In genomic region chr1:94101613-94101940, GRCh38 we compare ENCODE assay signal across 20 cellular contexts. TPM values are rescaled to one million over a fixed set of nuclear protein-coding genes. Genes with fewer than 3 reads are reported as not detected.
A peak's percentile ranks its signal among the peaks of the same experiment; 100 is the strongest.
DNase-seq lines count a peak whose midpoint lies in the region; ATAC-seq and TF ChIP-seq lines count a peak whose summit lies in the region.
"Had no signal": no experiment of that assay in that cellular context is flagged by ENCODE, and none has a peak within 500 bp of the region (broad histone marks: within the 10 kb centered on the region; RNA-seq: fewer than 3 reads in every experiment).

No MANE protein-coding gene starts in this region.

- H3K9me3 Mint-ChIP-seq in type B pancreatic cell (no peaks in the 10 kb centered on the region), Calu3 (ENCODE audit: low read depth, unreplicated experiment) (no peaks in the 10 kb centered on the region)
- H3K9me3 Mint-ChIP-seq: central memory CD8-positive, alpha-beta T cell; T-helper 1 cell treated with Interleukin-12 subunit alpha and Interleukin-12 subunit beta and Interleukin-4 antibody, amounts not matched to agents 30 μg/mL and 1 μg/mL, for 36 hours had no signal

- no peak for ATAC-seq in GM18867 (IDR thresholded peaks at IDR 0.05; ENCODE audit: unreplicated experiment)
- ATAC-seq: left colon had no signal

- H3K27me3 ChIP-seq in mesendoderm (ENCODE audit: insufficient read depth, low read length, poor library complexity): no peaks in the 10 kb centered on the region
- H3K27me3 ChIP-seq: testis had no signal

- H2AK5ac ChIP-seq in mesendoderm (ENCODE audit: low read length): no peak overlapping the region

- H3K23ac ChIP-seq in mesendoderm (ENCODE audit: low read length): no peak overlapping the region

- H3K27ac Mint-ChIP-seq in type B pancreatic cell (peak overlapping the region; percentile 96), Calu3 (ENCODE audit: unreplicated experiment) (no peak overlapping the region)
- H3K27ac Mint-ChIP-seq: T-helper 1 cell treated with Interleukin-12 subunit alpha and Interleukin-12 subunit beta and Interleukin-4 antibody, amounts not matched to agents 30 μg/mL and 1 μg/mL, for 36 hours had no signal

- H3K4me1 Mint-ChIP-seq in type B pancreatic cell (ENCODE audit: unreplicated experiment): peaks cover 65% of the 10 kb centered on the region
- H3K4me1 Mint-ChIP-seq in Calu3 (ENCODE audit: low read depth, unreplicated experiment): peaks cover 11% of the 10 kb centered on the region
- H3K4me1 Mint-ChIP-seq: central memory CD8-positive, alpha-beta T cell had no signal

- H3K4me2 ChIP-seq in mesendoderm (ENCODE audit: low read length): no peak overlapping the region

- no peaks in the 10 kb centered on the region for H3K79me1 ChIP-seq in mesendoderm (ENCODE audit: low read length)

- CTCF ChIA-PET in Calu3 (lab: Charles Lee): no interaction called here

- TF ChIP-seq CTCF in VCaP (conservative IDR thresholded peaks at IDR 0.05) (no peak), type B pancreatic cell (conservative IDR thresholded peaks at IDR 0.05) (no peak), Calu3 (IDR thresholded peaks at IDR 0.05; ENCODE audit: unreplicated experiment) (no peak)

- H4K8ac ChIP-seq in mesendoderm (ENCODE audit: low read depth, low read length): no peak overlapping the region

- no peaks in the 10 kb centered on the region for H3K36me3 ChIP-seq in mesendoderm (ENCODE audit: control insufficient read depth, insufficient read depth, low read length)

- H3K4me3 ChIP-seq in mesendoderm (ENCODE audit: low read length): no peak overlapping the region
- H3K4me3 ChIP-seq: testis had no signal

- H3K27ac ChIP-seq in VCaP (peak overlapping the region; percentile 79), mesendoderm (ENCODE audit: low read depth, low read length) (no peak overlapping the region)
- H3K27ac ChIP-seq: testis had no signal

- no TSS peak for BruUV-seq in Calu3 (replicated peaks; lab: Mats Ljungman, UMichigan)

- H2BK15ac ChIP-seq in mesendoderm (replicated peaks; ENCODE audit: low read depth): no peak overlapping the region

- no peak overlapping the region for H3K18ac ChIP-seq in mesendoderm (ENCODE audit: low read length)

- peaks cover 18% of the 10 kb centered on the region for H3K4me1 ChIP-seq in mesendoderm (ENCODE audit: control insufficient read depth, low read depth, low read length)

- no peak overlapping the region for H3K4ac ChIP-seq in mesendoderm (ENCODE audit: low read depth, low read length)

- H2BK5ac ChIP-seq in mesendoderm (ENCODE audit: low read length): no peak overlapping the region

- no peak overlapping the region for H4K5ac ChIP-seq in mesendoderm (ENCODE audit: low read length)

- no CpG with 5 or more reads among the region's 5 CpGs for WGBS in mesendoderm (ENCODE audit: extremely low coverage, insufficient coverage, low lambda C conversion rate)

- no peak overlapping the region for H3K9ac ChIP-seq in mesendoderm (ENCODE audit: low read length)

- no peaks in the 10 kb centered on the region for H3K27me3 Mint-ChIP-seq in type B pancreatic cell
- H3K27me3 Mint-ChIP-seq in Calu3 (ENCODE audit: unreplicated experiment): no peaks in the 10 kb centered on the region

- DNase-seq in NCI-H1105 (lab: John Stamatoyannopoulos, UW): peak; percentile 2
- no peak for DNase-seq in NCI-H1105 treated with DMSO at 0.1 percent for 48 hours (lab: John Stamatoyannopoulos, UW)
- no peak for DNase-seq in mesendoderm
- DNase-seq in type B pancreatic cell (ENCODE audit: extremely low spot score, unreplicated experiment): no peak
- no peak for DNase-seq in NAMALWA (ENCODE audit: low spot score)
- DNase-seq in Calu3: no peak
- DNase-seq: 8988T; DMS 273 treated with DMSO at 0.1 percent for 48 hours; H7; KG1; left colon; NCI-H2171 treated with DMSO at 0.1 percent for 48 hours; NK-92 treated with Interleukin-12 subunit alpha and Interleukin-12 subunit beta, amount 100 ng/mL, for 24 hours; occipital lobe; stimulated activated CD4-positive, alpha-beta T cell treated with anti-CD3 and anti-CD28 coated beads, Interleukin-4, amount 100 ng/mL, for 1 hour; testis had no signal

- H3K79me2 ChIP-seq in mesendoderm (ENCODE audit: control insufficient read depth, insufficient read depth, low read length): no peaks in the 10 kb centered on the region

- H3K36me3 Mint-ChIP-seq in type B pancreatic cell: no peaks in the 10 kb centered on the region
- H3K36me3 Mint-ChIP-seq in Calu3 (ENCODE audit: insufficient read depth, unreplicated experiment): no peaks in the 10 kb centered on the region

- no peak overlapping the region for H2BK120ac ChIP-seq in mesendoderm (ENCODE audit: low read depth, low read length)

- peak overlapping the region; percentile 53 for H3K56ac ChIP-seq in mesendoderm (ENCODE audit: low read length)

- intact Hi-C loops in Calu3 (cut with micrococcal nuclease; ENCODE audit: unreplicated experiment): no loop called here

- H3K4me3 Mint-ChIP-seq in type B pancreatic cell: peak overlapping the region; percentile 34
- H3K4me3 Mint-ChIP-seq in Calu3 (ENCODE audit: low read depth, unreplicated experiment): no peak overlapping the region
- H3K4me3 Mint-ChIP-seq: central memory CD8-positive, alpha-beta T cell; T-helper 1 cell treated with Interleukin-12 subunit alpha and Interleukin-12 subunit beta and Interleukin-4 antibody, amounts not matched to agents 30 μg/mL and 1 μg/mL, for 36 hours had no signal

RNA-seq across cellular contexts. Expression of gene ABCA4, which starts 19.4 kb away (rescaled TPM):
- 0.17 TPM for polyA plus RNA-seq in mesendoderm (2013, experiment 1 of 2)
- 0.07 TPM for polyA plus RNA-seq in mesendoderm (2013, experiment 2 of 2)
- total RNA-seq in type B pancreatic cell (ENCODE audit: low replicate concordance): 3.2 and 6.4 TPM in 2 replicates
- 0.31 and 0.37 TPM in 2 replicates for total RNA-seq in Calu3 (2022)
